Comparison of ENCODE assay signal across 22 cellular contexts in genomic region chr17:74918906-74919305, GRCh38. TPM values are rescaled to one million over a fixed set of nuclear protein-coding genes. Genes with fewer than 3 reads are reported as not detected.
"Had no signal": no experiment of that assay in that cellular context is flagged by ENCODE, and none has a peak within 500 bp of the region (broad histone marks: within the 10 kb centered on the region; RNA-seq: fewer than 3 reads in every experiment).

No MANE protein-coding gene starts in this region.

- H3K79me2 ChIP-seq: hepatocyte had no signal

- H3K4me3 ChIP-seq: esophagus squamous epithelium, hepatocyte, lung, psoas muscle, spleen, tibial artery, upper lobe of left lung, vagina had no signal

- H3K27ac ChIP-seq: esophagus squamous epithelium, hepatocyte, psoas muscle, spleen, tibial artery, upper lobe of left lung, vagina had no signal

- ATAC-seq: left colon; sciatic nerve; stimulated activated memory B cell treated with anti-CD40 and anti-IgM and Interleukin-4, amounts not matched to agents 10 μg/mL and 1 μg/mL and 100 μg/mL, for 72 hours had no signal

- H2AFZ ChIP-seq: hepatocyte had no signal

- H3K4me2 ChIP-seq: hepatocyte had no signal

- H3K9me3 ChIP-seq: esophagus squamous epithelium, psoas muscle, spleen, tibial artery, upper lobe of left lung, vagina had no signal

- DNase-seq: esophagus squamous epithelium; left colon; mesenchymal stem cell; psoas muscle; spleen; stimulated activated CD4-positive, alpha-beta T cell treated with anti-CD3 and anti-CD28 coated beads, Interleukin-1b, Interleukin-23, amount 100 ng/mL, for 48 hours; stimulated activated CD4-positive, alpha-beta T cell treated with anti-CD3 and anti-CD28 coated beads, Interleukin-4, amount 100 ng/mL, for 24 hours; tibial artery; upper lobe of left lung had no signal

- H3K36me3 ChIP-seq: esophagus squamous epithelium, spleen, tibial artery, upper lobe of left lung, vagina had no signal

RNA-seq across cellular contexts. Expression of gene USH1G, which starts 4.1 kb away (rescaled TPM):
- total RNA-seq: dermis blood vessel endothelial cell; epithelial cell of proximal tubule; kidney epithelial cell; left ventricle myocardium superior; lung; natural killer cell treated with Interleukin-12 subunit alpha and Interleukin-12 subunit beta and Interleukin-15 and Interleukin-18, amount 100 ng/mL, for 72 hours; omental fat pad; psoas muscle; sciatic nerve; spleen had no signal
- polyA plus RNA-seq: psoas muscle, spleen had no signal

RNA-seq across cellular contexts. Expression of gene OTOP2, which starts 5.2 kb away (rescaled TPM):
- total RNA-seq: dermis blood vessel endothelial cell; epithelial cell of proximal tubule; kidney epithelial cell; left ventricle myocardium superior; lung; natural killer cell treated with Interleukin-12 subunit alpha and Interleukin-12 subunit beta and Interleukin-15 and Interleukin-18, amount 100 ng/mL, for 72 hours; omental fat pad; psoas muscle; sciatic nerve; skeletal muscle tissue; spleen; temporal lobe; upper lobe of left lung; vagina had no signal
- polyA plus RNA-seq: lung, psoas muscle, spleen had no signal

RNA-seq across cellular contexts. Expression of gene OTOP3, which starts 16.8 kb away (rescaled TPM):
- total RNA-seq: dermis blood vessel endothelial cell; epithelial cell of proximal tubule; kidney epithelial cell; left ventricle myocardium superior; lung; natural killer cell treated with Interleukin-12 subunit alpha and Interleukin-12 subunit beta and Interleukin-15 and Interleukin-18, amount 100 ng/mL, for 72 hours; omental fat pad; psoas muscle; sciatic nerve; skeletal muscle tissue; spleen; temporal lobe; upper lobe of left lung had no signal
- polyA plus RNA-seq: hepatocyte, lung, spleen had no signal

RNA-seq across cellular contexts. Expression of gene FADS6, which starts 25.5 kb away (rescaled TPM):
- total RNA-seq: dermis blood vessel endothelial cell; epithelial cell of proximal tubule; kidney epithelial cell; left ventricle myocardium superior; lung; natural killer cell treated with Interleukin-12 subunit alpha and Interleukin-12 subunit beta and Interleukin-15 and Interleukin-18, amount 100 ng/mL, for 72 hours; omental fat pad; psoas muscle; sciatic nerve; skeletal muscle tissue; upper lobe of left lung had no signal
- polyA plus RNA-seq: lung had no signal
